Comparison of ENCODE assay signal across 8 cellular contexts in genomic region chr2:74653985-74654882, GRCh38. TPM values are rescaled to one million over a fixed set of nuclear protein-coding genes. Genes with fewer than 3 reads are reported as not detected.
A peak's percentile ranks its signal among the peaks of the same experiment; 100 is the strongest.
DNase-seq lines count a peak whose midpoint lies in the region; ATAC-seq and TF ChIP-seq lines count a peak whose summit lies in the region.

Gene SEMA4F, plus strand, starts transcription at chr2:74654247. Its CDS starts 130 bp downstream, at chr2:74654377.

- H3K4me1 ChIP-seq in ascending aorta (no peaks in the 10 kb centered on the region), right cardiac atrium (ENCODE audit: control insufficient read depth, insufficient read depth, low read length) (no peaks in the 10 kb centered on the region), vagina (peaks cover 9% of the 10 kb centered on the region)

- peak within 1 kb of the TSS; percentile 81 to 95 for H3K4me3 ChIP-seq in ascending aorta
- peak within 1 kb of the TSS; percentile 60 for H3K4me3 ChIP-seq in right cardiac atrium (ENCODE audit: low read length)
- H3K4me3 ChIP-seq in vagina, result peak within 1 kb of the TSS; percentile 62 to 66

- DNase-seq in NCI-H1694 treated with DMSO at 0.1 percent for 48 hours (lab: John Stamatoyannopoulos, UW) (peak; percentile 96), T-helper 2 cell (peak; percentile 81 to 96 (median 91)), ascending aorta (ENCODE audit: low spot score in 2 of 2) (peak; percentile 86 to 98), right cardiac atrium (peak; percentile 97 to 99 (median 98)), putamen (ENCODE audit: low spot score) (peak; percentile 96), vagina (ENCODE audit: extremely low spot score in 2 of 2) (peak in 1 of 2 donors; percentile 96)

- TF ChIP-seq CTCF in ascending aorta (IDR thresholded peaks at IDR 0.05), result no peak
- no peak for TF ChIP-seq CTCF in vagina (IDR thresholded peaks at IDR 0.05)

- H3K27ac ChIP-seq in ascending aorta, result peak within 1 kb of the TSS; percentile 66 to 69
- H3K27ac ChIP-seq in right cardiac atrium (ENCODE audit: low read length), result no peak within 1 kb of the TSS
- peak within 1 kb of the TSS; percentile 27 for H3K27ac ChIP-seq in vagina

- no peaks in the 10 kb centered on the region for H3K36me3 ChIP-seq in ascending aorta
- no peaks in the 10 kb centered on the region for H3K36me3 ChIP-seq in vagina

- ATAC-seq in GM18499 (IDR thresholded peaks at IDR 0.05; ENCODE audit: insufficient read depth, unreplicated experiment), result peak; percentile 95
- peak; percentile 100 for ATAC-seq in HG02938 (IDR thresholded peaks at IDR 0.05; ENCODE audit: unreplicated experiment)
- peak; percentile 99 to 100 for ATAC-seq in right cardiac atrium

- H3K9me3 ChIP-seq in ascending aorta (no peaks in the 10 kb centered on the region), right cardiac atrium (ENCODE audit: control insufficient read depth, low read length) (no peaks in the 10 kb centered on the region), vagina (no peaks in the 10 kb centered on the region)

- under 1% methylated on average over 79 of the region's 79 CpGs for WGBS in right cardiac atrium

- TF ChIP-seq POLR2A in vagina (IDR thresholded peaks at IDR 0.05), result peak in 1 of 2 donors; percentile 19

- no peaks in the 10 kb centered on the region for H3K27me3 ChIP-seq in ascending aorta
- H3K27me3 ChIP-seq in right cardiac atrium (ENCODE audit: control insufficient read depth, insufficient read depth), result no peaks in the 10 kb centered on the region
- no peaks in the 10 kb centered on the region for H3K27me3 ChIP-seq in vagina

- intact Hi-C loops in ascending aorta (cut with DNase I) (loop anchor here (1.0 to 5.0 kb wide), 4 partner anchors 122 to 200 kb away; partner anchors contain the start of genes HK2 and PCGF1), right cardiac atrium (cut with DNase I) (no loop called here), vagina (cut with DNase I) (no loop called here)

RNA-seq across cellular contexts. Expression of gene SEMA4F, which starts in this region (rescaled TPM):
- total RNA-seq in ascending aorta (0.32 TPM), right cardiac atrium (1 to 10 TPM; 3.7 to 5.3 (median 4.2) TPM), vagina (8.3 TPM)
- polyA plus RNA-seq in right cardiac atrium, result 1.7 TPM

Comparison
In these comparisons a context has a peak if more than half of its experiments do, and no peak if none do; other contexts are left out.
1. Peak in DNase-seq, H3K4me3 ChIP-seq and H3K27ac ChIP-seq in ascending aorta; RNA of the gene not detected or under 1 TPM.